In genomic region chr3:11846281-11847034, GRCh38 we compare ENCODE assay signal across 1 cellular context.
A peak's percentile ranks its signal among the peaks of the same experiment; 100 is the strongest.
TF ChIP-seq lines count a peak whose summit lies in the region.

Gene TAMM41, minus strand, starts transcription at chr3:11846885. Its CDS starts 249 bp downstream, at chr3:11846636.

TF ChIP-seq in HEK293, 187 proteins besides CTCF, POLR2A, EP300 and RAD21 (continued from another document and continues in another):
- TF ChIP-seq ZNF148 (tag by site-specific recombination; IDR thresholded peaks at IDR 0.05; ENCODE audit: borderline replicate concordance) (no peak), GLIS1 (tag by site-specific recombination; IDR thresholded peaks at IDR 0.05) (no peak; the same call in 1 of the 2 replicates), ZNF394 (tag by site-specific recombination; IDR thresholded peaks at IDR 0.05; ENCODE audit: borderline replicate concordance) (no peak; the same call in 1 of the 2 replicates), ZNF366 (tag by site-specific recombination; conservative IDR thresholded peaks at IDR 0.05) (no peak), ZNF398 (tag by site-specific recombination; IDR thresholded peaks at IDR 0.05) (0 out of 2 replicates have a peak, but pooled peaks have one; percentile 33), SP3 (tag by site-specific recombination; IDR thresholded peaks at IDR 0.05) (peak; percentile 95), ZNF530 (tag by site-specific recombination; IDR thresholded peaks at IDR 0.05; ENCODE audit: low read depth) (no peak), ZNF311 (tag by site-specific recombination; IDR thresholded peaks at IDR 0.05; ENCODE audit: borderline replicate concordance) (no peak), ZNF747 (tag by site-specific recombination; IDR thresholded peaks at IDR 0.05) (no peak), ZNF302 (tag by site-specific recombination; IDR thresholded peaks at IDR 0.05; ENCODE audit: low read depth) (no peak), ZNF133 (tag by site-specific recombination; IDR thresholded peaks at IDR 0.05) (peak; percentile 52; the same call in 1 of the 2 replicates), ZSCAN16 (tag by site-specific recombination; IDR thresholded peaks at IDR 0.05) (0 out of 2 replicates have a peak, but pooled peaks have one; percentile 17), ZBTB26 (tag by site-specific recombination; optimal IDR thresholded peaks at IDR 0.05) (peak; percentile 72), HOXC10 (CRISPR knock-in tag; IDR thresholded peaks at IDR 0.05) (no peak), GFI1B (tag by site-specific recombination; IDR thresholded peaks at IDR 0.05) (peak; percentile 54; the same call in 1 of the 2 replicates), ZNF157 (tag by site-specific recombination; IDR thresholded peaks at IDR 0.05) (no peak), ZNF792 (tag by site-specific recombination; IDR thresholded peaks at IDR 0.05) (no peak), ZNF248 (tag by site-specific recombination; IDR thresholded peaks at IDR 0.05) (no peak), ZNF596 (tag by site-specific recombination; IDR thresholded peaks at IDR 0.05) (no peak), SCRT2 (tag by site-specific recombination; IDR thresholded peaks at IDR 0.05) (peak; percentile 60), ZNF184 (tag by site-specific recombination; IDR thresholded peaks at IDR 0.05) (no peak), TSHZ1 (tag by site-specific recombination; IDR thresholded peaks at IDR 0.05; ENCODE audit: borderline replicate concordance) (no peak), ZNF138 (tag by site-specific recombination; IDR thresholded peaks at IDR 0.05; ENCODE audit: borderline replicate concordance) (no peak), EGR2 (tag by site-specific recombination; IDR thresholded peaks at IDR 0.05; ENCODE audit: low read depth) (peak; percentile 96), PRDM6 (tag by site-specific recombination; IDR thresholded peaks at IDR 0.05) (no peak), ZNF585B (tag by site-specific recombination; IDR thresholded peaks at IDR 0.05) (no peak), ZNF645 (tag by site-specific recombination; IDR thresholded peaks at IDR 0.05) (no peak), ZNF571 (tag by site-specific recombination; IDR thresholded peaks at IDR 0.05) (no peak), MZF1 (tag by site-specific recombination; IDR thresholded peaks at IDR 0.05; ENCODE audit: borderline replicate concordance) (no peak; the same call in 1 of the 2 replicates), ZFP69B (tag by site-specific recombination; IDR thresholded peaks at IDR 0.05) (peak; percentile 58; the same call in 1 of the 2 replicates), ZNF426 (tag by site-specific recombination; IDR thresholded peaks at IDR 0.05) (no peak), KLF16 (tag by site-specific recombination; IDR thresholded peaks at IDR 0.05) (peak; percentile 97), SCRT1 (tag by site-specific recombination; IDR thresholded peaks at IDR 0.05; ENCODE audit: borderline replicate concordance) (no peak), ZNF48 (tag by site-specific recombination; IDR thresholded peaks at IDR 0.05) (no peak), ZNF114 (tag by site-specific recombination; IDR thresholded peaks at IDR 0.05) (no peak), ZNF610 (tag by site-specific recombination; IDR thresholded peaks at IDR 0.05; ENCODE audit: borderline replicate concordance) (0 out of 2 replicates have a peak, but pooled peaks have one; percentile 68), ZNF76 (tag by site-specific recombination; IDR thresholded peaks at IDR 0.05; ENCODE audit: borderline replicate concordance, low read depth) (peak; percentile 44; the same call in 1 of the 2 replicates), ZNF10 (tag by site-specific recombination; IDR thresholded peaks at IDR 0.05) (peak; percentile 26; the same call in 1 of the 2 replicates), ZNF202 (tag by site-specific recombination; IDR thresholded peaks at IDR 0.05; ENCODE audit: borderline replicate concordance) (no peak), ZNF2 (tag by site-specific recombination; IDR thresholded peaks at IDR 0.05) (peak; percentile 89), REST (tag by site-specific recombination; IDR thresholded peaks at IDR 0.05) (peak; percentile 50; the same call in 1 of the 2 replicates), ZNF621 (tag by site-specific recombination; IDR thresholded peaks at IDR 0.05) (no peak), INSM2 (tag by site-specific recombination; IDR thresholded peaks at IDR 0.05) (peak; percentile 51), WT1 (tag by site-specific recombination; IDR thresholded peaks at IDR 0.05) (peak; percentile 36; the same call in 1 of the 2 replicates), ZNF175 (tag by site-specific recombination; IDR thresholded peaks at IDR 0.05) (no peak; the same call in 1 of the 2 replicates), ZNF837 (tag by site-specific recombination; IDR thresholded peaks at IDR 0.05) (peak; percentile 53; the same call in 1 of the 2 replicates), PRDM1 (tag by site-specific recombination; IDR thresholded peaks at IDR 0.05) (no peak)
